9 cellular contexts compared by ENCODE assay signal in genomic region chr1:35506960-35507901, GRCh38. TPM values are rescaled to one million over a fixed set of nuclear protein-coding genes. Genes with fewer than 3 reads are reported as not detected.
A peak's percentile ranks its signal among the peaks of the same experiment; 100 is the strongest.
DNase-seq lines count a peak whose midpoint lies in the region; ATAC-seq and TF ChIP-seq lines count a peak whose summit lies in the region.
"Had no signal": no experiment of that assay in that cellular context is flagged by ENCODE, and none has a peak within 500 bp of the region (broad histone marks: within the 10 kb centered on the region; RNA-seq: fewer than 3 reads in every experiment).

No MANE protein-coding gene starts in this region.

- H3K27ac ChIP-seq in VCaP, result peak overlapping the region; percentile 93
- H3K27ac ChIP-seq in ascending aorta, result no peak overlapping the region

- no peaks in the 10 kb centered on the region for H3K27me3 Mint-ChIP-seq in HFFc6 (ENCODE audit: insufficient read depth)
- H3K27me3 Mint-ChIP-seq in naive B cell, result no peaks in the 10 kb centered on the region

- no peaks in the 10 kb centered on the region for H3K36me3 ChIP-seq in GM06990 (ENCODE audit: control insufficient read depth, insufficient read depth, low read length)
- H3K36me3 ChIP-seq in ascending aorta, result no peaks in the 10 kb centered on the region

- H3K4me3 ChIP-seq in GM06990 (replicated peaks; ENCODE audit: low read depth, low read length), result peak overlapping the region; percentile 31
- no peak overlapping the region for H3K4me3 ChIP-seq in ascending aorta

- ATAC-seq in naive B cell (ENCODE audit: low read depth in 2 of 2) (no peak), SK-N-SH treated with all-trans-retinoic acid at 6 μM for 48 hours (no peak), HG02970 (IDR thresholded peaks at IDR 0.05; ENCODE audit: low FRiP score, unreplicated experiment) (no peak), GM19397 (IDR thresholded peaks at IDR 0.05; ENCODE audit: unreplicated experiment) (no peak)

- H3K36me3 Mint-ChIP-seq in HFFc6 (ENCODE audit: low read depth) (0 out of 2 replicates have a peak, but pooled peaks cover 5% of the 10 kb centered on the region), naive B cell (peaks cover 6 to 14% of the 10 kb centered on the region in 2 donors)

- peaks cover 4 to 7% of the 10 kb centered on the region in 2 donors for H3K4me1 ChIP-seq in ascending aorta

- no peaks in the 10 kb centered on the region for H3K27me3 ChIP-seq in GM06990 (replicated peaks; ENCODE audit: control insufficient read depth, insufficient read depth, low read length)
- no peaks in the 10 kb centered on the region for H3K27me3 ChIP-seq in ascending aorta

- no peaks in the 10 kb centered on the region for H3K9me3 ChIP-seq in ascending aorta

- H3K4me1 Mint-ChIP-seq in HFFc6 (ENCODE audit: low read depth) (peaks cover 31% of the 10 kb centered on the region), naive B cell (peaks cover 27 to 37% (median 29%) of the 10 kb centered on the region in 3 donors)

- peak overlapping the region; percentile 54; the same call in 1 of the 2 replicates for H3K27ac Mint-ChIP-seq in HFFc6
- peak overlapping the region in 5 of 6 donors; percentile 37 to 87 (median 52) for H3K27ac Mint-ChIP-seq in naive B cell

- H3K4me3 Mint-ChIP-seq in HFFc6 (no peak overlapping the region), naive B cell (peak overlapping the region in 3 of 8 donors; percentile 22 to 61 (median 36))

- no peak for TF ChIP-seq CTCF in GM06990 (IDR thresholded peaks at IDR 0.05; ENCODE audit: insufficient read depth, low read length, poor library complexity, severe bottlenecking)
- no peak for TF ChIP-seq CTCF in HFFc6 (IDR thresholded peaks at IDR 0.05)
- no peak for TF ChIP-seq CTCF in VCaP (conservative IDR thresholded peaks at IDR 0.05)
- no peak for TF ChIP-seq CTCF in ascending aorta (IDR thresholded peaks at IDR 0.05)

- DNase-seq in GM06990 (ENCODE audit: extremely low read depth, insufficient read length) (peak; percentile 20), HFFc6 (no peak), naive B cell (no peak), ascending aorta (ENCODE audit: low spot score in 2 of 2) (no peak)
- DNase-seq: NK-92 treated with Interleukin-12 subunit alpha and Interleukin-12 subunit beta, amount 100 ng/mL, for 24 hours had no signal

- intact Hi-C loops in ascending aorta (cut with DNase I), result no loop called here

- no peaks in the 10 kb centered on the region for H3K9me3 Mint-ChIP-seq in HFFc6
- no peaks in the 10 kb centered on the region for H3K9me3 Mint-ChIP-seq in naive B cell

TF ChIP-seq in SK-N-SH treated with all-trans-retinoic acid at 6 μM for 48 hours, 23 proteins besides CTCF, POLR2A, EP300 and RAD21:
- no peak for TF ChIP-seq ZNF70 (CRISPR knock-in tag; IDR thresholded peaks at IDR 0.05)
- TF ChIP-seq GLIS3 (CRISPR knock-in tag; IDR thresholded peaks at IDR 0.05), result no peak
- no peak for TF ChIP-seq TOX (CRISPR knock-in tag; IDR thresholded peaks at IDR 0.05; ENCODE audit: borderline replicate concordance)
- TF ChIP-seq TSHZ2 (CRISPR knock-in tag; IDR thresholded peaks at IDR 0.05), result no peak
- no peak for TF ChIP-seq TCF4 (CRISPR knock-in tag; IDR thresholded peaks at IDR 0.05; ENCODE audit: borderline replicate concordance)
- TF ChIP-seq CSRNP3 (CRISPR knock-in tag; IDR thresholded peaks at IDR 0.05), result no peak
- no peak for TF ChIP-seq OSR1 (CRISPR knock-in tag; IDR thresholded peaks at IDR 0.05)
- TF ChIP-seq SNAI2 (CRISPR knock-in tag; IDR thresholded peaks at IDR 0.05), result no peak
- no peak for TF ChIP-seq ZFP3 (CRISPR knock-in tag; IDR thresholded peaks at IDR 0.05)
- no peak for TF ChIP-seq RARB (CRISPR knock-in tag; IDR thresholded peaks at IDR 0.05)

RNA-seq across cellular contexts. Expression of gene KIAA0319L, which starts 50.0 kb away (rescaled TPM):
- total RNA-seq in HFFc6 (2021; fragmentation: NEBNext Ultra II Directional; extraction: Animal tissue kit (Norgen Biotek cat#: 25700)), result 10 to 100 TPM; 30.5 to 39.0 (median 31.8) TPM
- 10 to 100 TPM; 17.1 to 29.0 (median 22.6) TPM for polyA plus RNA-seq in naive B cell (ENCODE audit: low read depth in 6 of 6)
- 44.9 TPM for total RNA-seq in ascending aorta

RNA-seq across cellular contexts. Expression of gene NCDN, which starts 50.4 kb away (rescaled TPM):
- total RNA-seq in HFFc6 (2021; fragmentation: NEBNext Ultra II Directional; extraction: Animal tissue kit (Norgen Biotek cat#: 25700)), result 10 to 100 TPM; 43.4 to 63.2 (median 49.0) TPM
- polyA plus RNA-seq in naive B cell (ENCODE audit: low read depth in 6 of 6), result 10 to 100 TPM in 1 of 6 donors, 1 to 10 TPM in 5; 4.8 to 13.0 (median 6.7) TPM
- total RNA-seq in ascending aorta, result 20.1 TPM
